Comparison of ENCODE assay signal across 24 cellular contexts in genomic region chr9:136282272-136282861, GRCh38. TPM values are rescaled to one million over a fixed set of nuclear protein-coding genes. Genes with fewer than 3 reads are reported as not detected.
DNase-seq lines count a peak whose midpoint lies in the region; ATAC-seq and TF ChIP-seq lines count a peak whose summit lies in the region.
"Had no signal": no experiment of that assay in that cellular context is flagged by ENCODE, and none has a peak within 500 bp of the region (broad histone marks: within the 10 kb centered on the region; RNA-seq: fewer than 3 reads in every experiment).

No MANE protein-coding gene starts in this region.

- no peak overlapping the region for H2AFZ ChIP-seq in Karpas-422 (ENCODE audit: low read length)

- CTCF ChIA-PET in activated CD4-positive, alpha-beta T cell treated with anti-CD3 and anti-CD28 coated beads, Interleukin-2, amount 10 ng/mL, durations not matched to agents 7 days and 5 days (lab: Charles Lee) = interaction anchor here (1.7 kb wide), 1 partner anchor 27 kb away, joined by 4 read pairs; no protein-coding TSS in a partner anchor
- CTCF ChIA-PET in activated CD8-positive, alpha-beta T cell treated with anti-CD3 and anti-CD28 coated beads, Interleukin-2, amount 10 ng/mL, durations not matched to agents 7 days and 5 days (lab: Charles Lee) = interaction anchor here (1.2 kb wide), 1 partner anchor 13 kb away, joined by 3 read pairs; no protein-coding TSS in a partner anchor

- no peak for ATAC-seq in activated CD8-positive, alpha-beta T cell treated with anti-CD3 and anti-CD28 coated beads, Interleukin-2, amount 10 ng/mL, durations not matched to agents 7 days and 5 days
- peak; percentile 49 for ATAC-seq in stimulated activated memory B cell treated with anti-CD40 and anti-IgM and Interleukin-4, amounts not matched to agents 10 μg/mL and 1 μg/mL and 100 μg/mL, for 72 hours
- ATAC-seq in GM18873 (IDR thresholded peaks at IDR 0.05; ENCODE audit: low FRiP score, unreplicated experiment) (no peak), omental fat pad (ENCODE audit: low FRiP score) (no peak)
- ATAC-seq: activated T-cell treated with anti-CD3 and anti-CD28 coated beads, Interleukin-2, amount 50 U/mL, for 4 hours had no signal

- no peaks in the 10 kb centered on the region for H3K27me3 ChIP-seq in Karpas-422 (ENCODE audit: low read length)
- H3K27me3 ChIP-seq: ovary, testis had no signal

- peak; percentile 29 for DNase-seq in activated CD4-positive, alpha-beta T cell treated with anti-CD3 and anti-CD28 coated beads, Interleukin-2, amount 10 ng/mL, durations not matched to agents 7 days and 5 days
- no peak for DNase-seq in activated CD4-positive, alpha-beta T cell treated with anti-CD3 and anti-CD28 coated beads, Interleukin-2, amount 50 U/mL, for 1 hour
- DNase-seq in Karpas-422 = peak; percentile 64
- DNase-seq in activated CD8-positive, alpha-beta T cell treated with anti-CD3 and anti-CD28 coated beads, Interleukin-2, amount 10 ng/mL, durations not matched to agents 7 days and 5 days = peak; percentile 37
- DNase-seq in inferior parietal cortex (ENCODE audit: extremely low spot score) = no peak
- DNase-seq in omental fat pad (ENCODE audit: low spot score) = no peak
- DNase-seq: activated naive CD4-positive, alpha-beta T cell treated with anti-CD3 and anti-CD28 coated beads, Interleukin-2, amount 50 U/mL, for 16 hours; activated T-cell treated with anti-CD3 and anti-CD28 coated beads, Interleukin-2, amount 50 U/mL, for 4 hours; aorta; central memory CD4-positive, alpha-beta T cell; erythroblast; gastrocnemius medialis; Kasumi-1; kidney glomerular epithelial cell; mesendoderm; naive thymus-derived CD8-positive, alpha-beta T cell; ovary; SW 1271; testis had no signal

- H3K4me1 Mint-ChIP-seq in activated CD4-positive, alpha-beta T cell treated with anti-CD3 and anti-CD28 coated beads, Interleukin-2, amount 10 ng/mL, durations not matched to agents 7 days and 5 days = peaks cover 8% of the 10 kb centered on the region
- H3K4me1 Mint-ChIP-seq in activated CD8-positive, alpha-beta T cell treated with anti-CD3 and anti-CD28 coated beads, Interleukin-2, amount 10 ng/mL, durations not matched to agents 7 days and 5 days (ENCODE audit: low read depth) = peaks cover 4% of the 10 kb centered on the region
- H3K4me1 Mint-ChIP-seq in stimulated activated memory B cell treated with anti-CD40 and anti-IgM and Interleukin-4, amounts not matched to agents 10 μg/mL and 1 μg/mL and 100 μg/mL, for 72 hours = peaks cover 23% of the 10 kb centered on the region

- no peak overlapping the region for H3K27ac ChIP-seq in Karpas-422 (ENCODE audit: low read length)
- H3K27ac ChIP-seq: gastrocnemius medialis, ovary, testis had no signal

- no peak overlapping the region for H3K27ac Mint-ChIP-seq in activated CD4-positive, alpha-beta T cell treated with anti-CD3 and anti-CD28 coated beads, Interleukin-2, amount 10 ng/mL, durations not matched to agents 7 days and 5 days
- no peak overlapping the region for H3K27ac Mint-ChIP-seq in activated CD8-positive, alpha-beta T cell treated with anti-CD3 and anti-CD28 coated beads, Interleukin-2, amount 10 ng/mL, durations not matched to agents 7 days and 5 days
- H3K27ac Mint-ChIP-seq in stimulated activated memory B cell treated with anti-CD40 and anti-IgM and Interleukin-4, amounts not matched to agents 10 μg/mL and 1 μg/mL and 100 μg/mL, for 72 hours = peak overlapping the region; percentile 55
- H3K27ac Mint-ChIP-seq: CD4-positive, CD25-positive, alpha-beta regulatory T cell; naive thymus-derived CD8-positive, alpha-beta T cell had no signal

- H3K4me3 Mint-ChIP-seq in activated CD4-positive, alpha-beta T cell treated with anti-CD3 and anti-CD28 coated beads, Interleukin-2, amount 10 ng/mL, durations not matched to agents 7 days and 5 days = no peak overlapping the region
- no peak overlapping the region for H3K4me3 Mint-ChIP-seq in activated CD8-positive, alpha-beta T cell treated with anti-CD3 and anti-CD28 coated beads, Interleukin-2, amount 10 ng/mL, durations not matched to agents 7 days and 5 days
- H3K4me3 Mint-ChIP-seq in stimulated activated memory B cell treated with anti-CD40 and anti-IgM and Interleukin-4, amounts not matched to agents 10 μg/mL and 1 μg/mL and 100 μg/mL, for 72 hours = peak overlapping the region; percentile 76
- H3K4me3 Mint-ChIP-seq: activated T-cell treated with anti-CD3 and anti-CD28 coated beads, Interleukin-2, amount 50 U/mL, for 4 hours; CD4-positive, CD25-positive, alpha-beta regulatory T cell had no signal

- no peak for TF ChIP-seq CTCF in omental fat pad (IDR thresholded peaks at IDR 0.05)

- no peak overlapping the region for H3K4me3 ChIP-seq in Karpas-422 (ENCODE audit: low read length)
- H3K4me3 ChIP-seq: ovary, testis had no signal

- no peaks in the 10 kb centered on the region for H3K27me3 Mint-ChIP-seq in activated CD4-positive, alpha-beta T cell treated with anti-CD3 and anti-CD28 coated beads, Interleukin-2, amount 10 ng/mL, durations not matched to agents 7 days and 5 days
- H3K27me3 Mint-ChIP-seq in activated CD8-positive, alpha-beta T cell treated with anti-CD3 and anti-CD28 coated beads, Interleukin-2, amount 10 ng/mL, durations not matched to agents 7 days and 5 days (ENCODE audit: low read depth) = no peaks in the 10 kb centered on the region
- H3K27me3 Mint-ChIP-seq in stimulated activated memory B cell treated with anti-CD40 and anti-IgM and Interleukin-4, amounts not matched to agents 10 μg/mL and 1 μg/mL and 100 μg/mL, for 72 hours = peaks cover 53% of the 10 kb centered on the region

- H3K4me1 ChIP-seq in Karpas-422 (ENCODE audit: low read length) = peaks cover 25% of the 10 kb centered on the region

- peaks cover 4% of the 10 kb centered on the region; the same call in 1 of the 2 replicates for H4K20me1 ChIP-seq in Karpas-422 (ENCODE audit: insufficient read depth, low read depth, low read length)

- POLR2A ChIA-PET in activated CD4-positive, alpha-beta T cell treated with anti-CD3 and anti-CD28 coated beads, Interleukin-2, amount 10 ng/mL, durations not matched to agents 7 days and 5 days (lab: Charles Lee) = no interaction called here
- POLR2A ChIA-PET in activated CD8-positive, alpha-beta T cell treated with anti-CD3 and anti-CD28 coated beads, Interleukin-2, amount 10 ng/mL, durations not matched to agents 7 days and 5 days (lab: Charles Lee) = no interaction called here

- H3K9me3 Mint-ChIP-seq in activated CD4-positive, alpha-beta T cell treated with anti-CD3 and anti-CD28 coated beads, Interleukin-2, amount 10 ng/mL, durations not matched to agents 7 days and 5 days = no peaks in the 10 kb centered on the region
- no peaks in the 10 kb centered on the region for H3K9me3 Mint-ChIP-seq in activated CD8-positive, alpha-beta T cell treated with anti-CD3 and anti-CD28 coated beads, Interleukin-2, amount 10 ng/mL, durations not matched to agents 7 days and 5 days (ENCODE audit: insufficient read depth)
- H3K9me3 Mint-ChIP-seq in stimulated activated memory B cell treated with anti-CD40 and anti-IgM and Interleukin-4, amounts not matched to agents 10 μg/mL and 1 μg/mL and 100 μg/mL, for 72 hours = peaks cover 3% of the 10 kb centered on the region
- H3K9me3 Mint-ChIP-seq: activated T-cell treated with anti-CD3 and anti-CD28 coated beads, Interleukin-2, amount 50 U/mL, for 4 hours; CD4-positive, CD25-positive, alpha-beta regulatory T cell; naive thymus-derived CD8-positive, alpha-beta T cell had no signal

- no peak overlapping the region for H3K4me2 ChIP-seq in Karpas-422 (ENCODE audit: low read depth, low read length, poor library complexity, severe bottlenecking)

- no peaks in the 10 kb centered on the region for H3K36me3 ChIP-seq in Karpas-422 (ENCODE audit: insufficient read depth, low read length)
- H3K36me3 ChIP-seq: gastrocnemius medialis, ovary had no signal

- no peaks in the 10 kb centered on the region for H3K9me3 ChIP-seq in Karpas-422 (ENCODE audit: low read length)
- H3K9me3 ChIP-seq: gastrocnemius medialis, ovary, testis had no signal

- H3K36me3 Mint-ChIP-seq in activated CD4-positive, alpha-beta T cell treated with anti-CD3 and anti-CD28 coated beads, Interleukin-2, amount 10 ng/mL, durations not matched to agents 7 days and 5 days (ENCODE audit: low read depth) = no peaks in the 10 kb centered on the region
- no peaks in the 10 kb centered on the region for H3K36me3 Mint-ChIP-seq in activated CD8-positive, alpha-beta T cell treated with anti-CD3 and anti-CD28 coated beads, Interleukin-2, amount 10 ng/mL, durations not matched to agents 7 days and 5 days (ENCODE audit: low read depth)
- no peaks in the 10 kb centered on the region for H3K36me3 Mint-ChIP-seq in stimulated activated memory B cell treated with anti-CD40 and anti-IgM and Interleukin-4, amounts not matched to agents 10 μg/mL and 1 μg/mL and 100 μg/mL, for 72 hours
- H3K36me3 Mint-ChIP-seq: CD4-positive, CD25-positive, alpha-beta regulatory T cell; naive thymus-derived CD8-positive, alpha-beta T cell had no signal

- no peaks in the 10 kb centered on the region for H3K9me2 ChIP-seq in Karpas-422 (replicated peaks; ENCODE audit: insufficient read depth, low read length)

- H3K79me2 ChIP-seq in Karpas-422 (ENCODE audit: low read length) = no peaks in the 10 kb centered on the region

- no peak overlapping the region for H3K9ac ChIP-seq in Karpas-422 (ENCODE audit: low read length)

RNA-seq across cellular contexts. Expression of gene CCDC187, which starts 21.5 kb away (rescaled TPM):
- not detected for total RNA-seq in activated CD4-positive, alpha-beta T cell treated with anti-CD3 and anti-CD28 coated beads, Interleukin-2, amount 10 ng/mL, durations not matched to agents 7 days and 5 days
- 0.34 and 0.43 TPM in 2 replicates for total RNA-seq in Karpas-422 (2014; rRNA removed; shearing (Covaris generic); ENCODE audit: low replicate concordance)
- total RNA-seq in activated CD8-positive, alpha-beta T cell treated with anti-CD3 and anti-CD28 coated beads, Interleukin-2, amount 10 ng/mL, durations not matched to agents 7 days and 5 days = not detected
- total RNA-seq in omental fat pad = not detected
- total RNA-seq: aorta; CD4-positive, CD25-positive, alpha-beta regulatory T cell; Daoy; gastrocnemius medialis; naive thymus-derived CD8-positive, alpha-beta T cell; Right ventricle myocardium superior had no signal

RNA-seq across cellular contexts. Expression of gene QSOX2, which starts 36.8 kb away (rescaled TPM):
- total RNA-seq in activated CD4-positive, alpha-beta T cell treated with anti-CD3 and anti-CD28 coated beads, Interleukin-2, amount 10 ng/mL, durations not matched to agents 7 days and 5 days = 10 to 100 TPM; 13.7 to 14.0 TPM
- total RNA-seq in Karpas-422 (2014; rRNA removed; shearing (Covaris generic); ENCODE audit: low replicate concordance) = 11.3 and 18.9 TPM in 2 replicates
- total RNA-seq in activated CD8-positive, alpha-beta T cell treated with anti-CD3 and anti-CD28 coated beads, Interleukin-2, amount 10 ng/mL, durations not matched to agents 7 days and 5 days = 10 to 100 TPM; 11.4 to 12.6 TPM
- 10 to 100 TPM in 1 of 4 donors, 1 to 10 TPM in 3; 5.6 to 18.5 (median 6.6) TPM for total RNA-seq in omental fat pad

RNA-seq across cellular contexts. Expression of gene GPSM1, which starts 45.0 kb away (rescaled TPM):
- 1 to 10 TPM; 2.7 to 2.9 TPM for total RNA-seq in activated CD4-positive, alpha-beta T cell treated with anti-CD3 and anti-CD28 coated beads, Interleukin-2, amount 10 ng/mL, durations not matched to agents 7 days and 5 days
- total RNA-seq in Karpas-422 (2014; rRNA removed; shearing (Covaris generic); ENCODE audit: low replicate concordance) = 11.7 and 38.4 TPM in 2 replicates
- 1 to 10 TPM; 1.8 to 2.3 TPM for total RNA-seq in activated CD8-positive, alpha-beta T cell treated with anti-CD3 and anti-CD28 coated beads, Interleukin-2, amount 10 ng/mL, durations not matched to agents 7 days and 5 days
- 10 to 100 TPM in 1 of 4 donors, 1 to 10 TPM in 3; 5.0 to 20.5 (median 7.3) TPM for total RNA-seq in omental fat pad

Comparison
In these comparisons a context has a peak if more than half of its experiments do, and no peak if none do; other contexts are left out.
1. DNase-seq: peak in activated CD4-positive, alpha-beta T cell treated with anti-CD3 and anti-CD28 coated beads, Interleukin-2, amount 10 ng/mL, durations not matched to agents 7 days and 5 days (single experiment), Karpas-422 (single experiment) and activated CD8-positive, alpha-beta T cell treated with anti-CD3 and anti-CD28 coated beads, Interleukin-2, amount 10 ng/mL, durations not matched to agents 7 days and 5 days (single experiment); none in activated CD4-positive, alpha-beta T cell treated with anti-CD3 and anti-CD28 coated beads, Interleukin-2, amount 50 U/mL, for 1 hour (single experiment), inferior parietal cortex (single experiment) and omental fat pad (single experiment).